In genomic region chr2:58866527-58866926, GRCh38 we compare ENCODE assay signal across 18 cellular contexts.
"Had no signal": no experiment of that assay in that cellular context is flagged by ENCODE, and none has a peak within 500 bp of the region (broad histone marks: within the 10 kb centered on the region; RNA-seq: fewer than 3 reads in every experiment).

No MANE protein-coding gene starts in this region.

- H3K27ac ChIP-seq: RWPE1, SJCRH30 had no signal

- H3K27me3 ChIP-seq: MG63 had no signal

- H3K4me1 ChIP-seq: SJCRH30 had no signal

- DNase-seq: MG63, NCI-H1092 treated with DMSO at 0.1 percent for 48 hours, NCI-H1436, NCI-H2029, NCI-H2081 treated with DMSO at 0.1 percent for 48 hours, NCI-H2171, NCI-H226, NCI-H446, NCI-H524 treated with DMSO at 0.1 percent for 48 hours, NCI-H774, PC-3, SHP77 treated with DMSO at 0.1 percent for 48 hours, SJCRH30 had no signal

- ATAC-seq: K562, Panc1, PC-3, SK-N-SH treated with all-trans-retinoic acid at 6 μM for 48 hours had no signal

- H3K36me3 ChIP-seq: MG63, SJCRH30 had no signal

- H3K36me3 Mint-ChIP-seq: IgD-negative memory B cell had no signal

- H3K9me3 ChIP-seq: MG63, SJCRH30 had no signal

- H3K4me3 ChIP-seq: K562, MG63, SJCRH30 had no signal

- FAIRE-seq: K562 had no signal

- H3K27ac Mint-ChIP-seq: IgD-negative memory B cell had no signal

- H3K4me3 Mint-ChIP-seq: IgD-negative memory B cell had no signal
